8 cellular contexts compared by ENCODE assay signal in genomic region chr10:37976880-37977203, GRCh38. TPM values are rescaled to one million over a fixed set of nuclear protein-coding genes. Genes with fewer than 3 reads are reported as not detected.
DNase-seq lines count a peak whose midpoint lies in the region; ATAC-seq and TF ChIP-seq lines count a peak whose summit lies in the region.

No MANE protein-coding gene starts in this region.

- H3K9me3 ChIP-seq in right atrium auricular region: no peaks in the 10 kb centered on the region
- H3K9me3 ChIP-seq in adrenal gland (replicated peaks in 1 of 3): no peaks in the 10 kb centered on the region
- no peaks in the 10 kb centered on the region for H3K9me3 ChIP-seq in mesenchymal stem cell (ENCODE audit: control insufficient read depth, low read length)
- no peaks in the 10 kb centered on the region for H3K9me3 ChIP-seq in vagina

- H4K91ac ChIP-seq in mesenchymal stem cell (ENCODE audit: low read length): no peak overlapping the region

- no peaks in the 10 kb centered on the region for H3K36me3 ChIP-seq in right atrium auricular region
- H3K36me3 ChIP-seq in adrenal gland (replicated peaks in 1 of 2): no peaks in the 10 kb centered on the region
- no peaks in the 10 kb centered on the region for H3K36me3 ChIP-seq in mesenchymal stem cell (ENCODE audit: control insufficient read depth in 1 of 2, insufficient read depth in 2 of 2, low read depth in 1 of 2, low read length in 2 of 2)
- H3K36me3 ChIP-seq in vagina: no peaks in the 10 kb centered on the region

- peak overlapping the region; percentile 86 to 94 for H3K4me3 ChIP-seq in right atrium auricular region
- peak overlapping the region in 3 of 4 donors; percentile 24 to 84 (median 34) for H3K4me3 ChIP-seq in adrenal gland
- H3K4me3 ChIP-seq in mesenchymal stem cell (ENCODE audit: insufficient read depth in 1 of 2, low read depth in 1 of 2, low read length in 2 of 2): peak overlapping the region in 1 of 2 experiments; percentile 94
- H3K4me3 ChIP-seq in vagina: peak overlapping the region; percentile 32 to 77

- H3K27me3 ChIP-seq in right atrium auricular region (no peaks in the 10 kb centered on the region), adrenal gland (no peaks in the 10 kb centered on the region), mesenchymal stem cell (ENCODE audit: control insufficient read depth in 1 of 2, insufficient read depth in 1 of 2, low read length in 2 of 2) (no peaks in the 10 kb centered on the region), vagina (no peaks in the 10 kb centered on the region)

- peaks cover 10% of the 10 kb centered on the region for H3K79me1 ChIP-seq in mesenchymal stem cell (replicated peaks; ENCODE audit: low read length, poor library complexity, severe bottlenecking)

- no peak overlapping the region for H3K14ac ChIP-seq in mesenchymal stem cell (ENCODE audit: low read length in 2 of 2)

- no peak overlapping the region for H2BK5ac ChIP-seq in mesenchymal stem cell (ENCODE audit: low read depth, low read length, poor library complexity, severe bottlenecking)

- H4K8ac ChIP-seq in mesenchymal stem cell (ENCODE audit: low read length): no peak overlapping the region

- intact Hi-C loops in Right ventricle myocardium inferior (cut with DNase I) (loop anchor here (5.0 kb wide), 1 partner anchor 115 kb away; the partner anchor contains the start of gene ZNF37A), adrenal gland (cut with DNase I) (loop anchor here in 1 of 2 donors (10.0 kb wide), 1 partner anchor 48 kb away; no protein-coding TSS in a partner anchor), vagina (cut with DNase I) (loop anchor here (2.0 to 10.0 kb wide), 2 partner anchors 34 to 118 kb away; partner anchors contain the start of genes ZNF33A and ZNF37A)

- no peak for ATAC-seq in Right ventricle myocardium inferior
- ATAC-seq in HG03571 (IDR thresholded peaks at IDR 0.05; ENCODE audit: unreplicated experiment): no peak

- H3K4me1 ChIP-seq in right atrium auricular region: peaks cover 0 to 6% of the 10 kb centered on the region in 2 donors
- peaks cover 11 to 19% of the 10 kb centered on the region in 2 donors for H3K4me1 ChIP-seq in adrenal gland (replicated peaks in 1 of 2)
- no peaks in the 10 kb centered on the region for H3K4me1 ChIP-seq in mesenchymal stem cell (ENCODE audit: control insufficient read depth, insufficient read depth, low read depth, low read length)
- peaks cover 12% of the 10 kb centered on the region for H3K4me1 ChIP-seq in vagina

- no peak for TF ChIP-seq POLR2A in adrenal gland (IDR thresholded peaks at IDR 0.05)
- TF ChIP-seq POLR2A in vagina (IDR thresholded peaks at IDR 0.05): no peak

- H3K4ac ChIP-seq in mesenchymal stem cell (ENCODE audit: low read depth in 1 of 2, low read length in 2 of 2): no peak overlapping the region

- no peak overlapping the region for H3K23ac ChIP-seq in mesenchymal stem cell (ENCODE audit: low read length in 2 of 2)

- H2BK12ac ChIP-seq in mesenchymal stem cell (ENCODE audit: low read length in 2 of 2): no peak overlapping the region

- peak overlapping the region; percentile 93 for H2AFZ ChIP-seq in mesenchymal stem cell (ENCODE audit: low read depth, low read length)

- DNase-seq in right atrium auricular region (ENCODE audit: low spot score) (no peak), Right ventricle myocardium inferior (ENCODE audit: missing footprints) (no peak), adrenal gland (no peak), mesenchymal stem cell (no peak), vagina (ENCODE audit: extremely low spot score in 2 of 2) (no peak), MV-4-11 (lab: John Stamatoyannopoulos, UW) (no peak), NCI-H1930 (lab: John Stamatoyannopoulos, UW) (no peak)

- no peak overlapping the region for H3K18ac ChIP-seq in mesenchymal stem cell (ENCODE audit: low read depth in 1 of 2, low read length in 2 of 2)

- H2BK120ac ChIP-seq in mesenchymal stem cell (ENCODE audit: low read depth, low read length): no peak overlapping the region

- H2BK15ac ChIP-seq in mesenchymal stem cell (ENCODE audit: low read depth, poor library complexity, severe bottlenecking): no peak overlapping the region

- no peak overlapping the region for H2AK5ac ChIP-seq in mesenchymal stem cell (ENCODE audit: low read length, severe bottlenecking)

- WGBS in adrenal gland, 4 donors: 7 to 10% (median 9%) methylated on average over 9 of the region's 9 CpGs
- WGBS in mesenchymal stem cell: 65% methylated on average over 7 of the region's 9 CpGs

- H3K4me2 ChIP-seq in mesenchymal stem cell (ENCODE audit: low read length, poor library complexity, severe bottlenecking): peak overlapping the region; percentile 24

- peak overlapping the region; percentile 97 for H3K9ac ChIP-seq in mesenchymal stem cell (ENCODE audit: low read length)

- TF ChIP-seq CTCF in right atrium auricular region (IDR thresholded peaks at IDR 0.05): peak in 1 of 2 donors; percentile 7
- peak in 1 of 6 experiments; percentile 10 for TF ChIP-seq CTCF in adrenal gland (IDR thresholded peaks at IDR 0.05)
- TF ChIP-seq CTCF in vagina (IDR thresholded peaks at IDR 0.05): no peak

- H3K27ac ChIP-seq in right atrium auricular region: peak overlapping the region; percentile 99
- peak overlapping the region in 3 of 5 donors; percentile 68 to 100 (median 92) for H3K27ac ChIP-seq in adrenal gland
- H3K27ac ChIP-seq in mesenchymal stem cell (ENCODE audit: low read length, poor library complexity, severe bottlenecking): no peak overlapping the region
- peak overlapping the region; percentile 55 for H3K27ac ChIP-seq in vagina

RNA-seq across cellular contexts. Expression of gene ZNF25, which starts 0.4 kb away (rescaled TPM):
- total RNA-seq in right atrium auricular region (10 to 100 TPM; 12.6 to 20.6 TPM), Right ventricle myocardium inferior (16.7 TPM), adrenal gland (10 to 100 TPM in 5 of 8 donors, 1 to 10 TPM in 3; 5.3 to 20.3 (median 11.5) TPM), vagina (12.8 TPM)
- 10 to 100 TPM in 1 of 3 donors, 1 to 10 TPM in 2; 5.0 to 26.8 (median 9.4) TPM for polyA plus RNA-seq in adrenal gland
- polyA plus RNA-seq in mesenchymal stem cell (2013, experiment 1 of 2): 5.1 TPM
- polyA plus RNA-seq in mesenchymal stem cell (2013, experiment 2 of 2): 5.0 TPM

RNA-seq across cellular contexts. Expression of gene ZNF33A, which starts 33.6 kb away (rescaled TPM):
- total RNA-seq in right atrium auricular region (10 to 100 TPM; 15.9 to 19.6 TPM), Right ventricle myocardium inferior (21.2 TPM), adrenal gland (10 to 100 TPM; 12.5 to 34.9 (median 26.6) TPM), vagina (18.9 TPM)
- polyA plus RNA-seq in adrenal gland: 10 to 100 TPM; 12.3 to 26.6 (median 12.4) TPM
- polyA plus RNA-seq in mesenchymal stem cell (2013, experiment 1 of 2): 7.2 TPM
- 6.9 TPM for polyA plus RNA-seq in mesenchymal stem cell (2013, experiment 2 of 2)
